ENCODE assay signal across 12 cellular contexts in the genomic region with DNA sequence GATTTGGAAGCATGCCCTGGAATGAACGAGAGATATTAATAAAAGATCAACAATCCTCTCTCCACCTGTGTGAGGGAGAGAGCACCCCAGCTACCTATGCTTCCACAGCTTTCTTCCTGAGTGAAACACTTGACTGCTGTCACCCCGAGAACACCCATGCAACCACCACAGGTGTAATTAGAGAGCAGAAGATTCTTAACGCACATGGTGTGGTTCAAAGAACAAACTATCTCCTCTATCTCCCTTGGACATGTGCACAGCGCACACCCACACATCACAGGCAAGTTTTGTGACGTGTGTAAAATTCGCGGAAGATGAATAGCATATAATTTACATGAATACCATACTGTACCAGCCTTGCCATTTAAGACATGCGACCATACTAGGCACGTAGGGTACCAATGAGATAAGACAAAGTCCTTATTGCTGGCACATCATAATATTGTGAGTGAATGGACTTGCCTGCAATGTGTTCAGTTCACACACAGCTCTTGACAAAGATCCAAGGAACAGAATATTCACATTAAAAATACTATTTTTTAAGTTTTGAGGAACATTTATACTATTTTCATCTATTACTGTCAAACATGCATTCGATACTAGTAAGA. TPM values are rescaled to one million over a fixed set of nuclear protein-coding genes. Genes with fewer than 3 reads are reported as not detected.
DNase-seq lines count a peak whose midpoint lies in the region; ATAC-seq and TF ChIP-seq lines count a peak whose summit lies in the region.
"Had no signal": no experiment of that assay in that cellular context is flagged by ENCODE, and none has a peak within 500 bp of the region (broad histone marks: within the 10 kb centered on the region; RNA-seq: fewer than 3 reads in every experiment).

No MANE protein-coding gene starts in this region.

- peaks cover 43% of the 10 kb centered on the region for H3K36me3 Mint-ChIP-seq in chondrocyte (ENCODE audit: low read depth)

- TF ChIP-seq POLR2A in suprapubic skin (IDR thresholded peaks at IDR 0.05): no peak

- H3K9me2 ChIP-seq in PC-9 (ENCODE audit: insufficient read depth): no peaks in the 10 kb centered on the region

- peaks cover 86% of the 10 kb centered on the region for H4K20me1 ChIP-seq in PC-9 (ENCODE audit: insufficient read depth)

- CTCF ChIA-PET in PC-9 (lab: Charles Lee): interaction anchor here (1.0 to 1.3 kb wide), 4 partner anchors 14 to 329 kb away, joined by 3 to 8 read pairs (median 3); no protein-coding TSS in a partner anchor

- H2AFZ ChIP-seq in PC-9: no peak overlapping the region
- H2AFZ ChIP-seq: neural progenitor cell had no signal

- peaks cover 98% of the 10 kb centered on the region for H3F3A ChIP-seq in PC-9 (ENCODE audit: insufficient read depth, low read depth)

- H3K27ac ChIP-seq in PC-9: peak overlapping the region; percentile 90
- H3K27ac ChIP-seq in lower lobe of right lung: peak overlapping the region; percentile 59
- H3K27ac ChIP-seq in suprapubic skin: peak overlapping the region; percentile 42
- H3K27ac ChIP-seq: neural progenitor cell had no signal

- H3K9me3 Mint-ChIP-seq in chondrocyte (ENCODE audit: low read depth): no peaks in the 10 kb centered on the region
- H3K9me3 Mint-ChIP-seq: activated naive CD4-positive, alpha-beta T cell treated with anti-CD3 and anti-CD28 coated beads for 36 hours; neural progenitor cell had no signal

- WGBS in suprapubic skin: 57% methylated on average over 10 of the region's 10 CpGs

- intact Hi-C loops in PC-9 (cut with micrococcal nuclease; ENCODE audit: unreplicated experiment) (loop anchor here (2.0 kb wide), 1 partner anchor 32 kb away; no protein-coding TSS in a partner anchor), lower lobe of right lung (cut with DNase I) (no loop called here)

- no peaks in the 10 kb centered on the region for H3K27me3 Mint-ChIP-seq in chondrocyte (ENCODE audit: low read depth)

- peaks cover 97% of the 10 kb centered on the region for H3K79me2 ChIP-seq in PC-9 (ENCODE audit: low read depth)

- H3K4me3 ChIP-seq in PC-9 (no peak overlapping the region), lower lobe of right lung (no peak overlapping the region), suprapubic skin (no peak overlapping the region), H7 (ENCODE audit: insufficient read depth, low read depth, low read length) (no peak overlapping the region)
- H3K4me3 ChIP-seq: lung, neural progenitor cell, testis had no signal

- TF ChIP-seq CTCF in PC-9 (conservative IDR thresholded peaks at IDR 0.05) (no peak), chondrocyte (IDR thresholded peaks at IDR 0.05) (no peak), lower lobe of right lung (IDR thresholded peaks at IDR 0.05) (no peak), suprapubic skin (IDR thresholded peaks at IDR 0.05) (no peak)

- H3K36me3 ChIP-seq in PC-9 (ENCODE audit: low read depth) (peaks cover 69% of the 10 kb centered on the region), lower lobe of right lung (peaks cover 52% of the 10 kb centered on the region), suprapubic skin (peaks cover 42% of the 10 kb centered on the region), H7 (replicated peaks; ENCODE audit: control insufficient read depth, insufficient read depth, low read length) (peaks cover 28% of the 10 kb centered on the region)

- H3K27ac Mint-ChIP-seq in chondrocyte (ENCODE audit: unreplicated experiment): peak overlapping the region; percentile 67
- H3K27ac Mint-ChIP-seq: activated naive CD4-positive, alpha-beta T cell treated with anti-CD3 and anti-CD28 coated beads for 36 hours; neural progenitor cell had no signal

- peaks cover 89% of the 10 kb centered on the region for H3K4me1 Mint-ChIP-seq in chondrocyte (ENCODE audit: low read depth)

- H3K4me1 ChIP-seq in PC-9 (replicated peaks; ENCODE audit: insufficient read depth) (peaks cover 70% of the 10 kb centered on the region), lower lobe of right lung (peaks cover 63% of the 10 kb centered on the region), suprapubic skin (peaks cover 77% of the 10 kb centered on the region)

- no peak for DNase-seq in PC-9
- DNase-seq in chondrocyte (ENCODE audit: low spot score): no peak
- DNase-seq in lower lobe of right lung: no peak
- DNase-seq in suprapubic skin (ENCODE audit: low spot score in 2 of 2): no peak
- no peak for DNase-seq in H7
- no peak for DNase-seq in NCI-H82 (lab: John Stamatoyannopoulos, UW)

- peak overlapping the region; percentile 91 for H3K4me2 ChIP-seq in PC-9

- no peak for TF ChIP-seq EP300 in suprapubic skin (IDR thresholded peaks at IDR 0.05)

- no peaks in the 10 kb centered on the region for H3K9me3 ChIP-seq in PC-9 (ENCODE audit: insufficient read depth, low read depth)
- H3K9me3 ChIP-seq in lower lobe of right lung: no peaks in the 10 kb centered on the region
- H3K9me3 ChIP-seq in suprapubic skin: no peaks in the 10 kb centered on the region
- H3K9me3 ChIP-seq: testis had no signal

- ATAC-seq in lower lobe of right lung: no peak
- no peak for ATAC-seq in HG02759 (IDR thresholded peaks at IDR 0.05; ENCODE audit: unreplicated experiment)
- ATAC-seq in GM21381 (IDR thresholded peaks at IDR 0.05; ENCODE audit: unreplicated experiment): no peak

- no peaks in the 10 kb centered on the region for H3K27me3 ChIP-seq in PC-9 (ENCODE audit: insufficient read depth, low read depth)
- H3K27me3 ChIP-seq in lower lobe of right lung (ENCODE audit: low read depth): no peaks in the 10 kb centered on the region
- no peaks in the 10 kb centered on the region for H3K27me3 ChIP-seq in suprapubic skin
- H3K27me3 ChIP-seq in H7 (ENCODE audit: control insufficient read depth, insufficient read depth, low read length): no peaks in the 10 kb centered on the region
- H3K27me3 ChIP-seq: neural progenitor cell, testis had no signal

- H3K4me3 Mint-ChIP-seq in chondrocyte (ENCODE audit: unreplicated experiment): peak overlapping the region; percentile 37
- H3K4me3 Mint-ChIP-seq: activated naive CD4-positive, alpha-beta T cell treated with anti-CD3 and anti-CD28 coated beads for 36 hours had no signal

- POLR2A ChIA-PET in PC-9 (lab: Charles Lee; ENCODE audit: unreplicated experiment): interaction anchor here (0.5 to 1.0 kb wide), 4 partner anchors 14 to 187 kb away, joined by 3 to 7 read pairs (median 4); no protein-coding TSS in a partner anchor

- BruUV-seq in PC-9 (replicated peaks; lab: Mats Ljungman, UMichigan): no TSS peak

RNA-seq across cellular contexts. Expression of gene ERRFI1, which starts 11.6 kb away (rescaled TPM):
- 44.9 and 47.8 TPM in 2 replicates for total RNA-seq in PC-9 (2021)
- total RNA-seq in chondrocyte: 26.4 to 305 TPM (median 303 TPM) in 3 replicates
- 65.1 TPM for total RNA-seq in lower lobe of right lung
- 100 to 1,000 TPM; 128 to 312 (median 262) TPM for total RNA-seq in suprapubic skin
- 37.3 and 42.6 TPM in 2 replicates for total RNA-seq in H7 (2014; rRNA removed; shearing (Covaris generic))

RNA-seq across cellular contexts. Expression of gene PARK7, which starts 53.0 kb away (rescaled TPM):
- total RNA-seq in PC-9 (2021) (242 and 291 TPM in 2 replicates), chondrocyte (250 to 288 TPM (median 254 TPM) in 3 replicates), lower lobe of right lung (187 TPM), suprapubic skin (10 to 100 TPM; 74.0 to 94.1 (median 85.2) TPM)
- 298 and 323 TPM in 2 replicates for total RNA-seq in H7 (2014; rRNA removed; shearing (Covaris generic))
